In genomic region chrX:120468071-120468470, GRCh38 we compare ENCODE assay signal across 8 cellular contexts. TPM values are rescaled to one million over a fixed set of nuclear protein-coding genes. Genes with fewer than 3 reads are reported as not detected.
DNase-seq lines count a peak whose midpoint lies in the region; ATAC-seq and TF ChIP-seq lines count a peak whose summit lies in the region.

No MANE protein-coding gene starts in this region.

- peak overlapping the region; percentile 92 to 96 for H3K27ac ChIP-seq in testis

- H3K4me1 Mint-ChIP-seq in activated CD4-positive, alpha-beta T cell treated with anti-CD3 and anti-CD28 coated beads for 36 hours: peaks cover 22% of the 10 kb centered on the region
- H3K4me1 Mint-ChIP-seq in activated CD8-positive, alpha-beta T cell treated with anti-CD3 and anti-CD28 coated beads for 36 hours (ENCODE audit: low read depth): peaks cover 18% of the 10 kb centered on the region
- peaks cover 28 to 48% of the 10 kb centered on the region in 2 donors for H3K4me1 Mint-ChIP-seq in immature natural killer cell

- POLR2A ChIA-PET in activated CD4-positive, alpha-beta T cell treated with anti-CD3 and anti-CD28 coated beads for 36 hours (lab: Charles Lee): interaction anchor here (1.1 kb wide), 1 partner anchor 10 kb away, joined by 3 read pairs; no protein-coding TSS in a partner anchor
- POLR2A ChIA-PET in activated CD8-positive, alpha-beta T cell treated with anti-CD3 and anti-CD28 coated beads for 36 hours (lab: Charles Lee): interaction anchor here (1.5 kb wide), 1 partner anchor 10 kb away, joined by 8 read pairs; no protein-coding TSS in a partner anchor

- no peak for DNase-seq in activated CD4-positive, alpha-beta T cell treated with anti-CD3 and anti-CD28 coated beads for 36 hours
- DNase-seq in activated CD4-positive, alpha-beta T cell treated with anti-CD3 and anti-CD28 coated beads for 1 hour: no peak
- no peak for DNase-seq in activated CD8-positive, alpha-beta T cell treated with anti-CD3 and anti-CD28 coated beads for 36 hours
- DNase-seq in immature natural killer cell (no peak), testis (no peak), NCI-H1694 treated with DMSO at 0.1 percent for 48 hours (lab: John Stamatoyannopoulos, UW) (no peak), DMS 273 (lab: John Stamatoyannopoulos, UW; ENCODE audit: unreplicated experiment) (no peak), NCI-H774 (lab: John Stamatoyannopoulos, UW) (no peak)

- no peaks in the 10 kb centered on the region for H3K36me3 Mint-ChIP-seq in activated CD4-positive, alpha-beta T cell treated with anti-CD3 and anti-CD28 coated beads for 36 hours (ENCODE audit: low read depth)
- H3K36me3 Mint-ChIP-seq in activated CD8-positive, alpha-beta T cell treated with anti-CD3 and anti-CD28 coated beads for 36 hours (ENCODE audit: low read depth): peaks cover 1% of the 10 kb centered on the region
- no peaks in the 10 kb centered on the region for H3K36me3 Mint-ChIP-seq in immature natural killer cell

- peak overlapping the region; percentile 65 to 80 for H3K4me3 ChIP-seq in testis

- no peaks in the 10 kb centered on the region for H3K36me3 ChIP-seq in testis (ENCODE audit: low read depth, missing control alignments)

- peak overlapping the region; percentile 91 for H3K27ac Mint-ChIP-seq in activated CD4-positive, alpha-beta T cell treated with anti-CD3 and anti-CD28 coated beads for 36 hours
- peak overlapping the region; percentile 84 for H3K27ac Mint-ChIP-seq in activated CD8-positive, alpha-beta T cell treated with anti-CD3 and anti-CD28 coated beads for 36 hours
- peak overlapping the region; percentile 76 to 95 (median 90) for H3K27ac Mint-ChIP-seq in immature natural killer cell

- H3K27me3 ChIP-seq in testis: no peaks in the 10 kb centered on the region

- H3K9me3 Mint-ChIP-seq in activated CD4-positive, alpha-beta T cell treated with anti-CD3 and anti-CD28 coated beads for 36 hours (ENCODE audit: low read depth): no peaks in the 10 kb centered on the region
- no peaks in the 10 kb centered on the region for H3K9me3 Mint-ChIP-seq in activated CD8-positive, alpha-beta T cell treated with anti-CD3 and anti-CD28 coated beads for 36 hours
- H3K9me3 Mint-ChIP-seq in immature natural killer cell: no peaks in the 10 kb centered on the region

- H3K27me3 Mint-ChIP-seq in activated CD4-positive, alpha-beta T cell treated with anti-CD3 and anti-CD28 coated beads for 36 hours: no peaks in the 10 kb centered on the region
- no peaks in the 10 kb centered on the region for H3K27me3 Mint-ChIP-seq in activated CD8-positive, alpha-beta T cell treated with anti-CD3 and anti-CD28 coated beads for 36 hours
- H3K27me3 Mint-ChIP-seq in immature natural killer cell (ENCODE audit: low read depth in 3 of 3): peaks cover 4 to 11% (median 5%) of the 10 kb centered on the region in 3 donors

- no peak for ATAC-seq in activated CD4-positive, alpha-beta T cell treated with anti-CD3 and anti-CD28 coated beads for 36 hours
- ATAC-seq in activated CD8-positive, alpha-beta T cell treated with anti-CD3 and anti-CD28 coated beads for 36 hours: no peak

- peak overlapping the region; percentile 95 for H3K4me3 Mint-ChIP-seq in activated CD4-positive, alpha-beta T cell treated with anti-CD3 and anti-CD28 coated beads for 36 hours
- H3K4me3 Mint-ChIP-seq in activated CD8-positive, alpha-beta T cell treated with anti-CD3 and anti-CD28 coated beads for 36 hours: peak overlapping the region; percentile 99
- peak overlapping the region; percentile 80 to 96 (median 92) for H3K4me3 Mint-ChIP-seq in immature natural killer cell

- no peak for TF ChIP-seq POLR2A in testis (IDR thresholded peaks at IDR 0.05)

- no peaks in the 10 kb centered on the region for H3K9me3 ChIP-seq in testis

- WGBS in testis, 2 donors: 2 to 4% methylated on average over 4 of the region's 4 CpGs

- intact Hi-C loops in activated CD4-positive, alpha-beta T cell treated with anti-CD3 and anti-CD28 coated beads for 36 hours (cut with DNase I, micrococcal nuclease): loop anchor here (2.0 to 5.0 kb wide), 3 partner anchors 161 to 217 kb away; partner anchors contain the start of gene ZBTB33 (in 2 of the 2)
- intact Hi-C loops in activated CD8-positive, alpha-beta T cell treated with anti-CD3 and anti-CD28 coated beads for 36 hours (cut with micrococcal nuclease): no loop called here
- intact Hi-C loops in testis (cut with DNase I; ENCODE audit: low total_unique reads): no loop called here

- TF ChIP-seq CTCF in activated CD8-positive, alpha-beta T cell treated with anti-CD3 and anti-CD28 coated beads for 36 hours (IDR thresholded peaks at IDR 0.05): no peak
- no peak for TF ChIP-seq CTCF in testis (IDR thresholded peaks at IDR 0.05)

- H3K4me1 ChIP-seq in testis: peaks cover 4% of the 10 kb centered on the region

- CTCF ChIA-PET in activated CD4-positive, alpha-beta T cell treated with anti-CD3 and anti-CD28 coated beads for 36 hours (lab: Charles Lee): no interaction called here
- CTCF ChIA-PET in activated CD8-positive, alpha-beta T cell treated with anti-CD3 and anti-CD28 coated beads for 36 hours (lab: Charles Lee): interaction anchor here (1.5 kb wide), 1 partner anchor 159 kb away, joined by 3 read pairs; no protein-coding TSS in a partner anchor

RNA-seq across cellular contexts. Expression of gene LAMP2, which starts 1.0 kb away (rescaled TPM):
- 10 to 100 TPM; 30.4 to 34.5 TPM for total RNA-seq in activated CD4-positive, alpha-beta T cell treated with anti-CD3 and anti-CD28 coated beads for 36 hours
- 10 to 100 TPM; 22.9 to 23.3 TPM for total RNA-seq in activated CD8-positive, alpha-beta T cell treated with anti-CD3 and anti-CD28 coated beads for 36 hours
- polyA plus RNA-seq in immature natural killer cell (100 to 1,000 TPM; 102 to 191 (median 113) TPM), testis (ENCODE audit: insufficient read depth, low read depth, low replicate concordance) (86.5 TPM)
- 100 to 1,000 TPM in 1 of 2 donors, 10 to 100 TPM in 1; 99.3 to 130 TPM for total RNA-seq in testis

Comparison
In these comparisons a context has a peak if more than half of its experiments do, and no peak if none do; other contexts are left out.
1. intact Hi-C loops: an anchor here in activated CD4-positive, alpha-beta T cell treated with anti-CD3 and anti-CD28 coated beads for 36 hours (2.0 to 5.0 kb wide); none called in activated CD8-positive, alpha-beta T cell treated with anti-CD3 and anti-CD28 coated beads for 36 hours and testis.